In the genomic region with DNA sequence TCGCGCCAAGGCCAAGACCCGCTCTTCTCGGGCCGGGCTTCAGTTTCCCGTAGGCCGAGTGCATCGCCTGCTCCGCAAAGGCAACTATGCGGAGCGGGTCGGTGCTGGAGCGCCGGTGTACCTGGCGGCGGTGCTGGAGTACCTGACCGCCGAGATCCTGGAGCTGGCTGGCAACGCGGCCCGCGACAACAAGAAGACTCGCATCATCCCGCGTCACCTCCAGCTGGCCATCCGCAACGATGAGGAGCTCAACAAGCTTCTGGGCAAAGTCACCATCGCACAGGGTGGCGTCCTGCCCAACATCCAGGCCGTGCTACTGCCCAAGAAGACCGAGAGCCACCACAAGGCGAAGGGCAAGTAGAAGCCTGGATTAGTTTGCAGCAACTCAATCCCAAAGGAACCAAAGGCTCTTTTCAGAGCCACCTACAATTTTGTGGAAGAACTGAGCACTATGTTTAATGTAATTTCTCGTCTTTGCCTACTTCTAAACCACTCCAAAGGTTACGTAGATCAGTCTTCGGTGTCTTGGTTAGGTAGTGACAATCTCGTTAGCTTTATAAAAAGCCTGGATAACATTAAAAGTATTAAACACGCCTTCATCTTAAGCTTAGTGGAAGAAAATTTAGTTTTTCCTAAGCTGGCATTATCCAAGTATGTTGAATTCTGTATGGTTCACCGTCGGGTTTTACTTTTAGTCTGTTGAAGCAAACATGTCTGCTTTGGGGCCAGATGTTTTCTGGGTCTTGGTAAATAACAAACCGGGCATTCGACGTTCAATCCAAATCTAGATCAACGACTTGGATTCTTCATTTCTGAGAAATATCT, we compare ENCODE assay signal across 1 cellular context.
A peak's percentile ranks its signal among the peaks of the same experiment; 100 is the strongest.
TF ChIP-seq lines count a peak whose summit lies in the region.
"Not testable (repeated sequence)": the region's sequence is repeated elsewhere in the genome, so short reads cannot be mapped to it uniquely, and the experiment has no call there.

No MANE protein-coding gene starts in this region.

TF ChIP-seq in K562, 482 proteins besides CTCF, POLR2A, EP300 and RAD21 (continued from another document):
- TF ChIP-seq ARHGAP35 (IDR thresholded peaks at IDR 0.05; ENCODE audit: partially characterized antibody), result peak; percentile 47
- not testable (repeated sequence) for TF ChIP-seq ATF1 (CRISPR knock-in tag; IDR thresholded peaks at IDR 0.05)
- peak; percentile 77 for TF ChIP-seq ATF1 (tag; IDR thresholded peaks at IDR 0.05)
- peak; percentile 70; the same call in 1 of the 2 replicates for TF ChIP-seq CBX1 (IDR thresholded peaks at IDR 0.05; ENCODE audit: low read depth)
- peak; percentile 67; the same call in 1 of the 2 replicates for TF ChIP-seq FOXK1 (CRISPR knock-in tag; IDR thresholded peaks at IDR 0.05; ENCODE audit: borderline replicate concordance)
- 0 out of 2 replicates have a peak, but pooled peaks have one; percentile 32 for TF ChIP-seq MIER1 (IDR thresholded peaks at IDR 0.05; ENCODE audit: low read depth)
- TF ChIP-seq ZNF3 (CRISPR knock-in tag; IDR thresholded peaks at IDR 0.05), result peak; percentile 75
- TF ChIP-seq, protein P1, sequence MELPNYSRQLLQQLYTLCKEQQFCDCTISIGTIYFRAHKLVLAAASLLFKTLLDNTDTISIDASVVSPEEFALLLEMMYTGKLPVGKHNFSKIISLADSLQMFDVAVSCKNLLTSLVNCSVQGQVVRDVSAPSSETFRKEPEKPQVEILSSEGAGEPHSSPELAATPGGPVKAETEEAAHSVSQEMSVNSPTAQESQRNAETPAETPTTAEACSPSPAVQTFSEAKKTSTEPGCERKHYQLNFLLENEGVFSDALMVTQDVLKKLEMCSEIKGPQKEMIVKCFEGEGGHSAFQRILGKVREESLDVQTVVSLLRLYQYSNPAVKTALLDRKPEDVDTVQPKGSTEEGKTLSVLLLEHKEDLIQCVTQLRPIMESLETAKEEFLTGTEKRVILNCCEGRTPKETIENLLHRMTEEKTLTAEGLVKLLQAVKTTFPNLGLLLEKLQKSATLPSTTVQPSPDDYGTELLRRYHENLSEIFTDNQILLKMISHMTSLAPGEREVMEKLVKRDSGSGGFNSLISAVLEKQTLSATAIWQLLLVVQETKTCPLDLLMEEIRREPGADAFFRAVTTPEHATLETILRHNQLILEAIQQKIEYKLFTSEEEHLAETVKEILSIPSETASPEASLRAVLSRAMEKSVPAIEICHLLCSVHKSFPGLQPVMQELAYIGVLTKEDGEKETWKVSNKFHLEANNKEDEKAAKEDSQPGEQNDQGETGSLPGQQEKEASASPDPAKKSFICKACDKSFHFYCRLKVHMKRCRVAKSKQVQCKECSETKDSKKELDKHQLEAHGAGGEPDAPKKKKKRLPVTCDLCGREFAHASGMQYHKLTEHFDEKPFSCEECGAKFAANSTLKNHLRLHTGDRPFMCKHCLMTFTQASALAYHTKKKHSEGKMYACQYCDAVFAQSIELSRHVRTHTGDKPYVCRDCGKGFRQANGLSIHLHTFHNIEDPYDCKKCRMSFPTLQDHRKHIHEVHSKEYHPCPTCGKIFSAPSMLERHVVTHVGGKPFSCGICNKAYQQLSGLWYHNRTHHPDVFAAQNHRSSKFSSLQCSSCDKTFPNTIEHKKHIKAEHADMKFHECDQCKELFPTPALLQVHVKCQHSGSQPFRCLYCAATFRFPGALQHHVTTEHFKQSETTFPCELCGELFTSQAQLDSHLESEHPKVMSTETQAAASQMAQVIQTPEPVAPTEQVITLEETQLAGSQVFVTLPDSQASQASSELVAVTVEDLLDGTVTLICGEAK (IDR thresholded peaks at IDR 0.05), result 0 out of 2 replicates have a peak, but pooled peaks have one; percentile 21
- TF ChIP-seq, protein P1 (CRISPR knock-in tag; IDR thresholded peaks at IDR 0.05), result not testable (repeated sequence)
- TF ChIP-seq ZNF696 (CRISPR knock-in tag; conservative IDR thresholded peaks at IDR 0.05), result peak; percentile 79
- peak; percentile 77 for TF ChIP-seq RBBP5 (IDR thresholded peaks at IDR 0.05; ENCODE audit: borderline replicate concordance, insufficient read depth, low read length, poor library complexity, severe bottlenecking)
- TF ChIP-seq NFRKB (IDR thresholded peaks at IDR 0.05; ENCODE audit: low read depth), result peak; percentile 20; the same call in 1 of the 2 replicates
- TF ChIP-seq, protein P2, sequence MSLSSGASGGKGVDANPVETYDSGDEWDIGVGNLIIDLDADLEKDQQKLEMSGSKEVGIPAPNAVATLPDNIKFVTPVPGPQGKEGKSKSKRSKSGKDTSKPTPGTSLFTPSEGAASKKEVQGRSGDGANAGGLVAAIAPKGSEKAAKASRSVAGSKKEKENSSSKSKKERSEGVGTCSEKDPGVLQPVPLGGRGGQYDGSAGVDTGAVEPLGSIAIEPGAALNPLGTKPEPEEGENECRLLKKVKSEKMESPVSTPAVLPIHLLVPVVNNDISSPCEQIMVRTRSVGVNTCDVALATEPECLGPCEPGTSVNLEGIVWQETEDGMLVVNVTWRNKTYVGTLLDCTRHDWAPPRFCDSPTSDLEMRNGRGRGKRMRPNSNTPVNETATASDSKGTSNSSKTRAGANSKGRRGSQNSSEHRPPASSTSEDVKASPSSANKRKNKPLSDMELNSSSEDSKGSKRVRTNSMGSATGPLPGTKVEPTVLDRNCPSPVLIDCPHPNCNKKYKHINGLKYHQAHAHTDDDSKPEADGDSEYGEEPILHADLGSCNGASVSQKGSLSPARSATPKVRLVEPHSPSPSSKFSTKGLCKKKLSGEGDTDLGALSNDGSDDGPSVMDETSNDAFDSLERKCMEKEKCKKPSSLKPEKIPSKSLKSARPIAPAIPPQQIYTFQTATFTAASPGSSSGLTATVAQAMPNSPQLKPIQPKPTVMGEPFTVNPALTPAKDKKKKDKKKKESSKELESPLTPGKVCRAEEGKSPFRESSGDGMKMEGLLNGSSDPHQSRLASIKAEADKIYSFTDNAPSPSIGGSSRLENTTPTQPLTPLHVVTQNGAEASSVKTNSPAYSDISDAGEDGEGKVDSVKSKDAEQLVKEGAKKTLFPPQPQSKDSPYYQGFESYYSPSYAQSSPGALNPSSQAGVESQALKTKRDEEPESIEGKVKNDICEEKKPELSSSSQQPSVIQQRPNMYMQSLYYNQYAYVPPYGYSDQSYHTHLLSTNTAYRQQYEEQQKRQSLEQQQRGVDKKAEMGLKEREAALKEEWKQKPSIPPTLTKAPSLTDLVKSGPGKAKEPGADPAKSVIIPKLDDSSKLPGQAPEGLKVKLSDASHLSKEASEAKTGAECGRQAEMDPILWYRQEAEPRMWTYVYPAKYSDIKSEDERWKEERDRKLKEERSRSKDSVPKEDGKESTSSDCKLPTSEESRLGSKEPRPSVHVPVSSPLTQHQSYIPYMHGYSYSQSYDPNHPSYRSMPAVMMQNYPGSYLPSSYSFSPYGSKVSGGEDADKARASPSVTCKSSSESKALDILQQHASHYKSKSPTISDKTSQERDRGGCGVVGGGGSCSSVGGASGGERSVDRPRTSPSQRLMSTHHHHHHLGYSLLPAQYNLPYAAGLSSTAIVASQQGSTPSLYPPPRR (CRISPR knock-in tag; IDR thresholded peaks at IDR 0.05; ENCODE audit: borderline replicate concordance), result peak; percentile 78; the same call in 1 of the 2 replicates
- TF ChIP-seq POLR2G (IDR thresholded peaks at IDR 0.05; ENCODE audit: low read depth, low read length), result peak; percentile 75
- TF ChIP-seq, protein P3, sequence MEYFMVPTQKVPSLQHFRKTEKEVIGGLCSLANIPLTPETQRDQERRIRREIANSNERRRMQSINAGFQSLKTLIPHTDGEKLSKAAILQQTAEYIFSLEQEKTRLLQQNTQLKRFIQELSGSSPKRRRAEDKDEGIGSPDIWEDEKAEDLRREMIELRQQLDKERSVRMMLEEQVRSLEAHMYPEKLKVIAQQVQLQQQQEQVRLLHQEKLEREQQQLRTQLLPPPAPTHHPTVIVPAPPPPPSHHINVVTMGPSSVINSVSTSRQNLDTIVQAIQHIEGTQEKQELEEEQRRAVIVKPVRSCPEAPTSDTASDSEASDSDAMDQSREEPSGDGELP (CRISPR knock-in tag; IDR thresholded peaks at IDR 0.05; ENCODE audit: borderline replicate concordance), result peak; percentile 95
- peak; percentile 93 for TF ChIP-seq RFX7 (CRISPR knock-in tag; IDR thresholded peaks at IDR 0.05)
- TF ChIP-seq PRPF4 (IDR thresholded peaks at IDR 0.05; ENCODE audit: insufficient read depth, low read depth, low read length, poor library complexity, severe bottlenecking), result peak; percentile 80
- TF ChIP-seq, protein P4, sequence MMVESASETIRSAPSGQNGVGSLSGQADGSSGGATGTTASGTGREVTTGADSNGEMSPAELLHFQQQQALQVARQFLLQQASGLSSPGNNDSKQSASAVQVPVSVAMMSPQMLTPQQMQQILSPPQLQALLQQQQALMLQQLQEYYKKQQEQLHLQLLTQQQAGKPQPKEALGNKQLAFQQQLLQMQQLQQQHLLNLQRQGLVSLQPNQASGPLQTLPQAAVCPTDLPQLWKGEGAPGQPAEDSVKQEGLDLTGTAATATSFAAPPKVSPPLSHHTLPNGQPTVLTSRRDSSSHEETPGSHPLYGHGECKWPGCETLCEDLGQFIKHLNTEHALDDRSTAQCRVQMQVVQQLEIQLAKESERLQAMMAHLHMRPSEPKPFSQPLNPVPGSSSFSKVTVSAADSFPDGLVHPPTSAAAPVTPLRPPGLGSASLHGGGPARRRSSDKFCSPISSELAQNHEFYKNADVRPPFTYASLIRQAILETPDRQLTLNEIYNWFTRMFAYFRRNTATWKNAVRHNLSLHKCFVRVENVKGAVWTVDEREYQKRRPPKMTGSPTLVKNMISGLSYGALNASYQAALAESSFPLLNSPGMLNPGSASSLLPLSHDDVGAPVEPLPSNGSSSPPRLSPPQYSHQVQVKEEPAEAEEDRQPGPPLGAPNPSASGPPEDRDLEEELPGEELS (CRISPR knock-in tag; IDR thresholded peaks at IDR 0.05; ENCODE audit: borderline replicate concordance), result peak; percentile 55; the same call in 1 of the 2 replicates
- 0 out of 2 replicates have a peak, but pooled peaks have one; percentile 40 for TF ChIP-seq ETV5 (CRISPR knock-in tag; IDR thresholded peaks at IDR 0.05; ENCODE audit: low read depth)
